In genomic region chr2:64035067-64035942, GRCh38 we compare ENCODE assay signal across 11 cellular contexts. TPM values are rescaled to one million over a fixed set of nuclear protein-coding genes. Genes with fewer than 3 reads are reported as not detected.
DNase-seq lines count a peak whose midpoint lies in the region; ATAC-seq, FAIRE-seq and TF ChIP-seq lines count a peak whose summit lies in the region.
"Had no signal": no experiment of that assay in that cellular context is flagged by ENCODE, and none has a peak within 500 bp of the region (broad histone marks: within the 10 kb centered on the region; RNA-seq: fewer than 3 reads in every experiment).

No MANE protein-coding gene starts in this region.

- H3K4me3 ChIP-seq in fibroblast of villous mesenchyme (ENCODE audit: low read depth, low read length) = no peak overlapping the region
- H3K4me3 ChIP-seq in upper lobe of left lung = no peak overlapping the region
- H3K4me3 ChIP-seq in stomach = no peak overlapping the region
- H3K4me3 ChIP-seq: PC-9, tibial artery had no signal

- H3K27ac ChIP-seq in upper lobe of left lung (no peak overlapping the region), stomach (no peak overlapping the region)
- H3K27ac ChIP-seq: PC-9, tibial artery had no signal

- H3K36me3 ChIP-seq in upper lobe of left lung (no peaks in the 10 kb centered on the region), stomach (no peaks in the 10 kb centered on the region)
- H3K36me3 ChIP-seq: tibial artery had no signal

- no peaks in the 10 kb centered on the region for H3K9me3 ChIP-seq in upper lobe of left lung
- no peaks in the 10 kb centered on the region for H3K9me3 ChIP-seq in stomach
- H3K9me3 ChIP-seq: tibial artery had no signal

- H3K4me1 ChIP-seq in upper lobe of left lung = no peaks in the 10 kb centered on the region
- H3K4me1 ChIP-seq in stomach = no peaks in the 10 kb centered on the region
- H3K4me1 ChIP-seq: tibial artery had no signal

- H3K27me3 ChIP-seq in upper lobe of left lung = no peaks in the 10 kb centered on the region
- no peaks in the 10 kb centered on the region for H3K27me3 ChIP-seq in stomach
- H3K27me3 ChIP-seq: tibial artery had no signal

- peak; percentile 39 for FAIRE-seq in TTC549 (lab: Jason Lieb, UNC)

- TF ChIP-seq EP300 in upper lobe of left lung (IDR thresholded peaks at IDR 0.05) (no peak), stomach (IDR thresholded peaks at IDR 0.05) (no peak)

- ATAC-seq in GM18502 (IDR thresholded peaks at IDR 0.05; ENCODE audit: poor library complexity, unreplicated experiment) (peak; percentile 60), HG02798 (IDR thresholded peaks at IDR 0.05; ENCODE audit: poor library complexity, unreplicated experiment) (peak; percentile 41), Right ventricle myocardium inferior (no peak), upper lobe of left lung (ENCODE audit: low FRiP score in 2 of 2) (no peak)

- intact Hi-C loops in Right ventricle myocardium inferior (cut with DNase I) = no loop called here
- intact Hi-C loops in stomach (cut with DNase I; ENCODE audit: low total_unique reads) = no loop called here

- no peak for TF ChIP-seq POLR2A in upper lobe of left lung (IDR thresholded peaks at IDR 0.05)
- no peak for TF ChIP-seq POLR2A in stomach (IDR thresholded peaks at IDR 0.05)

- no peak for TF ChIP-seq CTCF in fibroblast of villous mesenchyme (IDR thresholded peaks at IDR 0.05; ENCODE audit: insufficient read depth, low read depth, low read length)
- TF ChIP-seq CTCF in upper lobe of left lung (IDR thresholded peaks at IDR 0.05) = no peak
- no peak for TF ChIP-seq CTCF in stomach (IDR thresholded peaks at IDR 0.05)

- 70 to 71% methylated on average over 4 of the region's 4 CpGs for WGBS in upper lobe of left lung, 2 donors
- WGBS in stomach, 5 donors = 62 to 76% (median 64%) methylated on average over 4 of the region's 4 CpGs

- peak; percentile 20 for DNase-seq in fibroblast of villous mesenchyme (ENCODE audit: low read depth)
- no peak for DNase-seq in Right ventricle myocardium inferior (ENCODE audit: missing footprints)
- no peak for DNase-seq in upper lobe of left lung
- no peak for DNase-seq in stomach
- DNase-seq: activated CD4-positive, CD25-positive, alpha-beta regulatory T cell treated with anti-CD3 and anti-CD28 coated beads, Interleukin-2, amount 50 U/mL, for 72 hours; head of caudate nucleus; PC-9; tibial artery had no signal

RNA-seq across cellular contexts. Expression of gene VPS54, which starts 16.1 kb away (rescaled TPM):
- total RNA-seq in fibroblast of villous mesenchyme (22.2 and 32.0 TPM in 2 replicates), Right ventricle myocardium inferior (10.0 TPM), upper lobe of left lung (10 to 100 TPM; 10.3 to 43.7 (median 21.7) TPM), stomach (10 to 100 TPM in 3 of 5 donors, 1 to 10 TPM in 2; 3.2 to 58.9 (median 13.8) TPM)
- 10 to 100 TPM; 10.1 to 16.8 (median 12.3) TPM for polyA plus RNA-seq in stomach

Comparison
In these comparisons a context has a peak if more than half of its experiments do, and no peak if none do; other contexts are left out.
1. ATAC-seq: peak in GM18502 (single experiment) and HG02798 (single experiment); none in Right ventricle myocardium inferior (single experiment) and upper lobe of left lung (0 of 2).